1 cellular context compared by ENCODE assay signal in the genomic region with DNA sequence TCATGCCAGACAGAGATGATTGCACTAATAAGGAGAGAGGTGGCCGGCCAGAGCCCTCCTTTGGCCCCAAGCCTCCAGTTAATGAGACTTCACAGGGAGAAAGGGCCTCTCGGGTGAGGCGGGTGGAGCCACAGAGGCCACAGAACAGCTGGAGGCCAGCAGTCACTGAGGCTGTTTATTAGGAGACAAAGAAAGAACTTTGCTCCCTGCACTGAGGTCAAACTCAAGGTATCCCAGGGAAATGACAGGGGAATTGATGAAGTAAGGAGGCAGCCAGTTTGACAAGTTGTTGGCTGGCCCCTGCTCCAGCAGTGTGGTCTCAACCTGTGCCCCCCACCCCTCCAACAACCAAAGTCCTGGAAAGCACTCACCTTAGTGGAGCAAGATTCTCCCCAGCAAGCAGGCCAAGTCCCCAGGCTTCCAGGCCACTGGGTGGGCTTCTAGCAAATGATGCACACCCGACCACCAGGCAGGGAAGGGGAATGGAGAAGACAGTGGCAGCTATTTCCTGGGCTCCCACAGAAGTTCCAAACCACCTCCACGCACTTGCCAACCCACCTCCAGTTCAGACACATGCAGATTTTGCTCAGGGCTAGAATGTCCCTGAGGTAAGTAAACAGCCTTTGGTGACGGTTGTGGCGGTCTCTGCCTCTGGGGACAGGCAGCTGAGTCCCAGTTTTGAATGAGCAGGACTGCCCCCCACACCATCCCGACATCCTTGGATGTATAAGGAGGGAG.
TF ChIP-seq lines count a peak whose summit lies in the region.

No MANE protein-coding gene starts in this region.

TF ChIP-seq in GM23338, 12 proteins besides CTCF, POLR2A, EP300 and RAD21 (continued from another document):
- TF ChIP-seq, protein P1, sequence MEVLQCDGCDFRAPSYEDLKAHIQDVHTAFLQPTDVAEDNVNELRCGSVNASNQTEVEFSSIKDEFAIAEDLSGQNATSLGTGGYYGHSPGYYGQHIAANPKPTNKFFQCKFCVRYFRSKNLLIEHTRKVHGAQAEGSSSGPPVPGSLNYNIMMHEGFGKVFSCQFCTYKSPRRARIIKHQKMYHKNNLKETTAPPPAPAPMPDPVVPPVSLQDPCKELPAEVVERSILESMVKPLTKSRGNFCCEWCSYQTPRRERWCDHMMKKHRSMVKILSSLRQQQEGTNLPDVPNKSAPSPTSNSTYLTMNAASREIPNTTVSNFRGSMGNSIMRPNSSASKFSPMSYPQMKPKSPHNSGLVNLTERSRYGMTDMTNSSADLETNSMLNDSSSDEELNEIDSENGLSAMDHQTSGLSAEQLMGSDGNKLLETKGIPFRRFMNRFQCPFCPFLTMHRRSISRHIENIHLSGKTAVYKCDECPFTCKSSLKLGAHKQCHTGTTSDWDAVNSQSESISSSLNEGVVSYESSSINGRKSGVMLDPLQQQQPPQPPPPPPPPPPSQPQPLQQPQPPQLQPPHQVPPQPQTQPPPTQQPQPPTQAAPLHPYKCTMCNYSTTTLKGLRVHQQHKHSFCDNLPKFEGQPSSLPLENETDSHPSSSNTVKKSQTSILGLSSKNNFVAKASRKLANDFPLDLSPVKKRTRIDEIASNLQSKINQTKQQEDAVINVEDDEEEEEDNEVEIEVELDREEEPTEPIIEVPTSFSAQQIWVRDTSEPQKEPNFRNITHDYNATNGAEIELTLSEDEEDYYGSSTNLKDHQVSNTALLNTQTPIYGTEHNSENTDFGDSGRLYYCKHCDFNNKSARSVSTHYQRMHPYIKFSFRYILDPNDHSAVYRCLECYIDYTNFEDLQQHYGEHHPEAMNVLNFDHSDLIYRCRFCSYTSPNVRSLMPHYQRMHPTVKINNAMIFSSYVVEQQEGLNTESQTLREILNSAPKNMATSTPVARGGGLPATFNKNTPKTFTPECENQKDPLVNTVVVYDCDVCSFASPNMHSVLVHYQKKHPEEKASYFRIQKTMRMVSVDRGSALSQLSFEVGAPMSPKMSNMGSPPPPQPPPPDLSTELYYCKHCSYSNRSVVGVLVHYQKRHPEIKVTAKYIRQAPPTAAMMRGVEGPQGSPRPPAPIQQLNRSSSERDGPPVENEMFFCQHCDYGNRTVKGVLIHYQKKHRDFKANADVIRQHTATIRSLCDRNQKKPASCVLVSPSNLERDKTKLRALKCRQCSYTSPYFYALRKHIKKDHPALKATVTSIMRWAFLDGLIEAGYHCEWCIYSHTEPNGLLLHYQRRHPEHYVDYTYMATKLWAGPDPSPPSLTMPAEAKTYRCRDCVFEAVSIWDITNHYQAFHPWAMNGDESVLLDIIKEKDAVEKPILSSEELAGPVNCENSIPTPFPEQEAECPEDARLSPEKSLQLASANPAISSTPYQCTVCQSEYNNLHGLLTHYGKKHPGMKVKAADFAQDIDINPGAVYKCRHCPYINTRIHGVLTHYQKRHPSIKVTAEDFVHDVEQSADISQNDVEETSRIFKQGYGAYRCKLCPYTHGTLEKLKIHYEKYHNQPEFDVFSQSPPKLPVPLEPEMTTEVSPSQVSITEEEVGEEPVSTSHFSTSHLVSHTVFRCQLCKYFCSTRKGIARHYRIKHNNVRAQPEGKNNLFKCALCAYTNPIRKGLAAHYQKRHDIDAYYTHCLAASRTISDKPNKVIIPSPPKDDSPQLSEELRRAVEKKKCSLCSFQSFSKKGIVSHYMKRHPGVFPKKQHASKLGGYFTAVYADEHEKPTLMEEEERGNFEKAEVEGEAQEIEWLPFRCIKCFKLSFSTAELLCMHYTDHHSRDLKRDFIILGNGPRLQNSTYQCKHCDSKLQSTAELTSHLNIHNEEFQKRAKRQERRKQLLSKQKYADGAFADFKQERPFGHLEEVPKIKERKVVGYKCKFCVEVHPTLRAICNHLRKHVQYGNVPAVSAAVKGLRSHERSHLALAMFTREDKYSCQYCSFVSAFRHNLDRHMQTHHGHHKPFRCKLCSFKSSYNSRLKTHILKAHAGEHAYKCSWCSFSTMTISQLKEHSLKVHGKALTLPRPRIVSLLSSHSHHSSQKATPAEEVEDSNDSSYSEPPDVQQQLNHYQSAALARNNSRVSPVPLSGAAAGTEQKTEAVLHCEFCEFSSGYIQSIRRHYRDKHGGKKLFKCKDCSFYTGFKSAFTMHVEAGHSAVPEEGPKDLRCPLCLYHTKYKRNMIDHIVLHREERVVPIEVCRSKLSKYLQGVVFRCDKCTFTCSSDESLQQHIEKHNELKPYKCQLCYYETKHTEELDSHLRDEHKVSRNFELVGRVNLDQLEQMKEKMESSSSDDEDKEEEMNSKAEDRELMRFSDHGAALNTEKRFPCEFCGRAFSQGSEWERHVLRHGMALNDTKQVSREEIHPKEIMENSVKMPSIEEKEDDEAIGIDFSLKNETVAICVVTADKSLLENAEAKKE (CRISPR knock-in tag; IDR thresholded peaks at IDR 0.05), result no peak
- no peak for TF ChIP-seq EZH2 (IDR thresholded peaks at IDR 0.05; ENCODE audit: low read depth, unreplicated experiment)
- no peak for TF ChIP-seq CREB1 (CRISPR knock-in tag; IDR thresholded peaks at IDR 0.05; ENCODE audit: low read depth)
